ENCODE assay signal across 8 cellular contexts in genomic region chr4:71187399-71188196, GRCh38.
DNase-seq lines count a peak whose midpoint lies in the region; ATAC-seq and TF ChIP-seq lines count a peak whose summit lies in the region.

No MANE protein-coding gene starts in this region.

- peaks cover 58% of the 10 kb centered on the region for H3K27me3 Mint-ChIP-seq in activated CD4-positive, alpha-beta T cell treated with anti-CD3 and anti-CD28 coated beads for 36 hours
- no peaks in the 10 kb centered on the region for H3K27me3 Mint-ChIP-seq in progenitor cell of endocrine pancreas

- H3K9ac ChIP-seq in Loucy (ENCODE audit: low read depth, low read length, poor library complexity, severe bottlenecking), result peak overlapping the region; percentile 80

- H3K9me3 ChIP-seq in Loucy (ENCODE audit: insufficient read depth, low read depth, low read length) (no peaks in the 10 kb centered on the region), left ventricle myocardium inferior (replicated peaks) (no peaks in the 10 kb centered on the region)

- H3K9me2 ChIP-seq in Loucy (replicated peaks; ENCODE audit: low read depth, low read length), result no peaks in the 10 kb centered on the region

- intact Hi-C loops in activated CD4-positive, alpha-beta T cell treated with anti-CD3 and anti-CD28 coated beads for 36 hours (cut with DNase I, micrococcal nuclease), result loop anchor here in 1 of 2 experiments (5.0 to 10.0 kb wide), 3 partner anchors 370 to 585 kb away; no protein-coding TSS in a partner anchor
- intact Hi-C loops in left ventricle myocardium inferior (cut with micrococcal nuclease), result loop anchor here (10.0 kb wide), 1 partner anchor 527 kb away; no protein-coding TSS in a partner anchor

- peaks cover 4% of the 10 kb centered on the region; the same call in 1 of the 2 replicates for H3F3A ChIP-seq in Loucy (ENCODE audit: low read depth)

- H4K20me1 ChIP-seq in Loucy (ENCODE audit: insufficient read depth, low read length, poor library complexity, severe bottlenecking), result peaks cover 5% of the 10 kb centered on the region

- H3K27me3 ChIP-seq in Loucy (ENCODE audit: insufficient read depth, low read length, poor library complexity, severe bottlenecking) (no peaks in the 10 kb centered on the region), left ventricle myocardium inferior (ENCODE audit: low read depth) (peaks cover 26% of the 10 kb centered on the region)

- H3K36me3 ChIP-seq in Loucy (ENCODE audit: insufficient read depth, low read length), result no peaks in the 10 kb centered on the region
- H3K36me3 ChIP-seq in left ventricle myocardium inferior, result no peaks in the 10 kb centered on the region

- H3K36me3 Mint-ChIP-seq in activated CD4-positive, alpha-beta T cell treated with anti-CD3 and anti-CD28 coated beads for 36 hours (ENCODE audit: low read depth), result no peaks in the 10 kb centered on the region
- H3K36me3 Mint-ChIP-seq in progenitor cell of endocrine pancreas (ENCODE audit: insufficient read depth), result peaks cover 19% of the 10 kb centered on the region

- peak overlapping the region; percentile 91 for H3K4me2 ChIP-seq in Loucy (ENCODE audit: low read depth, low read length, poor library complexity, severe bottlenecking)

- ATAC-seq in activated CD4-positive, alpha-beta T cell treated with anti-CD3 and anti-CD28 coated beads for 36 hours, result no peak

- CTCF ChIA-PET in activated CD4-positive, alpha-beta T cell treated with anti-CD3 and anti-CD28 coated beads for 36 hours (lab: Charles Lee), result no interaction called here

- peaks cover 62% of the 10 kb centered on the region for H3K4me1 ChIP-seq in Loucy (ENCODE audit: insufficient read depth, low read length, poor library complexity, severe bottlenecking)
- peaks cover 31% of the 10 kb centered on the region for H3K4me1 ChIP-seq in left ventricle myocardium inferior

- DNase-seq in activated CD4-positive, alpha-beta T cell treated with anti-CD3 and anti-CD28 coated beads for 36 hours, result peak; percentile 49
- DNase-seq in activated CD4-positive, alpha-beta T cell treated with anti-CD3 and anti-CD28 coated beads for 1 hour, result no peak
- DNase-seq in activated naive CD4-positive, alpha-beta T cell treated with anti-CD3 and anti-CD28 coated beads, Interleukin-2, amount 50 U/mL, for 16 hours, result peak; percentile 21
- peak; percentile 23 for DNase-seq in left ventricle myocardium inferior
- DNase-seq in progenitor cell of endocrine pancreas (ENCODE audit: low spot score, unreplicated experiment), result peak; percentile 13
- DNase-seq in GM19240 (ENCODE audit: insufficient read length, low spot score), result no peak
- no peak for DNase-seq in MV-4-11 (lab: John Stamatoyannopoulos, UW)

- no peak overlapping the region for H3K27ac Mint-ChIP-seq in activated CD4-positive, alpha-beta T cell treated with anti-CD3 and anti-CD28 coated beads for 36 hours
- peak overlapping the region; percentile 94 for H3K27ac Mint-ChIP-seq in progenitor cell of endocrine pancreas

- peak overlapping the region; percentile 90 for H3K27ac ChIP-seq in left ventricle myocardium inferior (replicated peaks)

- peak overlapping the region; percentile 65 for H3K4me3 Mint-ChIP-seq in activated CD4-positive, alpha-beta T cell treated with anti-CD3 and anti-CD28 coated beads for 36 hours
- H3K4me3 Mint-ChIP-seq in progenitor cell of endocrine pancreas (ENCODE audit: low read depth), result peak overlapping the region; percentile 88

- H3K9me3 Mint-ChIP-seq in activated CD4-positive, alpha-beta T cell treated with anti-CD3 and anti-CD28 coated beads for 36 hours (ENCODE audit: low read depth), result no peaks in the 10 kb centered on the region
- H3K9me3 Mint-ChIP-seq in progenitor cell of endocrine pancreas (ENCODE audit: low read depth), result no peaks in the 10 kb centered on the region

- H3K4me1 Mint-ChIP-seq in activated CD4-positive, alpha-beta T cell treated with anti-CD3 and anti-CD28 coated beads for 36 hours, result peaks cover 16% of the 10 kb centered on the region
- H3K4me1 Mint-ChIP-seq in progenitor cell of endocrine pancreas (ENCODE audit: low read depth), result peaks cover 48% of the 10 kb centered on the region

- peak overlapping the region; percentile 74 for H2AFZ ChIP-seq in Loucy (ENCODE audit: low read length)

- H3K4me3 ChIP-seq in Loucy (ENCODE audit: low read length, poor library complexity, severe bottlenecking), result peak overlapping the region; percentile 81
- peak overlapping the region; percentile 84 for H3K4me3 ChIP-seq in left ventricle myocardium inferior

- POLR2A ChIA-PET in activated CD4-positive, alpha-beta T cell treated with anti-CD3 and anti-CD28 coated beads for 36 hours (lab: Charles Lee), result interaction anchor here (1.4 kb wide), 1 partner anchor 46 kb away, joined by 3 read pairs; no protein-coding TSS in a partner anchor

- peaks cover 53% of the 10 kb centered on the region for H3K79me2 ChIP-seq in Loucy (ENCODE audit: insufficient read depth, low read length)

- TF ChIP-seq CTCF in Loucy (conservative IDR thresholded peaks at IDR 0.05; ENCODE audit: low read length), result no peak
- TF ChIP-seq CTCF in left ventricle myocardium inferior (IDR thresholded peaks at IDR 0.05; ENCODE audit: borderline replicate concordance), result no peak
- TF ChIP-seq CTCF in progenitor cell of endocrine pancreas (IDR thresholded peaks at IDR 0.05; ENCODE audit: unreplicated experiment), result no peak

Comparison
In these comparisons a context has a peak if more than half of its experiments do, and no peak if none do; other contexts are left out.
1. DNase-seq: peak in activated CD4-positive, alpha-beta T cell treated with anti-CD3 and anti-CD28 coated beads for 36 hours (single experiment), activated naive CD4-positive, alpha-beta T cell treated with anti-CD3 and anti-CD28 coated beads, Interleukin-2, amount 50 U/mL, for 16 hours (single experiment), left ventricle myocardium inferior (single experiment) and progenitor cell of endocrine pancreas (single experiment); none in activated CD4-positive, alpha-beta T cell treated with anti-CD3 and anti-CD28 coated beads for 1 hour (single experiment), GM19240 (single experiment) and MV-4-11 (single experiment).